8 cellular contexts compared by ENCODE assay signal in genomic region chr2:226652388-226652787, GRCh38.
DNase-seq lines count a peak whose midpoint lies in the region; ATAC-seq, FAIRE-seq and TF ChIP-seq lines count a peak whose summit lies in the region.

No MANE protein-coding gene starts in this region.

- peak; percentile 45 for ATAC-seq in HG03442 (IDR thresholded peaks at IDR 0.05; ENCODE audit: unreplicated experiment)

- peaks cover 0 to 4% (median 0%) of the 10 kb centered on the region in 3 donors for H3K9me3 ChIP-seq in adrenal gland (replicated peaks in 1 of 3)
- H3K9me3 ChIP-seq in sigmoid colon, result no peaks in the 10 kb centered on the region
- no peaks in the 10 kb centered on the region for H3K9me3 ChIP-seq in suprapubic skin

- H3K9me3 Mint-ChIP-seq in nephron progenitor cell, result peaks cover 24% of the 10 kb centered on the region

- H3K4me1 ChIP-seq in adrenal gland (replicated peaks in 1 of 2) (peaks cover 9 to 29% of the 10 kb centered on the region in 2 donors), sigmoid colon (peaks cover 0 to 35% (median 22%) of the 10 kb centered on the region in 4 donors), suprapubic skin (peaks cover 13% of the 10 kb centered on the region)

- TF ChIP-seq POLR2A in adrenal gland (IDR thresholded peaks at IDR 0.05) (no peak), sigmoid colon (IDR thresholded peaks at IDR 0.05) (no peak), suprapubic skin (IDR thresholded peaks at IDR 0.05) (no peak)

- FAIRE-seq in GM19239 (lab: Jason Lieb, UNC), result peak; percentile 55

- WGBS in adrenal gland, 4 donors, result 7 to 11% (median 9%) methylated on average over 4 of the region's 4 CpGs
- 29 to 58% methylated on average over 4 of the region's 4 CpGs for WGBS in sigmoid colon, 2 donors
- 57% methylated on average over 4 of the region's 4 CpGs for WGBS in suprapubic skin

- no peak for TF ChIP-seq EP300 in sigmoid colon (IDR thresholded peaks at IDR 0.05)
- TF ChIP-seq EP300 in suprapubic skin (IDR thresholded peaks at IDR 0.05), result no peak

- intact Hi-C loops in adrenal gland (cut with DNase I), result loop anchor here in 1 of 2 donors (10.0 kb wide), 1 partner anchor 142 kb away; the partner anchor contains the start of gene IRS1
- intact Hi-C loops in sigmoid colon (cut with DNase I), result loop anchor here (5.0 kb wide), 1 partner anchor 140 kb away; no protein-coding TSS in a partner anchor

- H3K36me3 ChIP-seq in adrenal gland (replicated peaks in 1 of 2) (no peaks in the 10 kb centered on the region), sigmoid colon (no peaks in the 10 kb centered on the region), suprapubic skin (no peaks in the 10 kb centered on the region)

- H3K27ac Mint-ChIP-seq in nephron progenitor cell, result no peak overlapping the region

- TF ChIP-seq CTCF in adrenal gland (IDR thresholded peaks at IDR 0.05) (no peak), nephron progenitor cell (IDR thresholded peaks at IDR 0.05) (no peak), sigmoid colon (IDR thresholded peaks at IDR 0.05) (no peak), suprapubic skin (IDR thresholded peaks at IDR 0.05) (no peak)

- DNase-seq in GM19239 (ENCODE audit: insufficient read length, low spot score) (peak; percentile 5), adrenal gland (peak in 2 of 7 donors; percentile 27 to 49), renal cortical epithelial cell (ENCODE audit: low read depth) (peak; percentile 99), DMS153 (lab: John Stamatoyannopoulos, UW) (no peak), nephron progenitor cell (no peak), sigmoid colon (no peak), suprapubic skin (ENCODE audit: low spot score in 2 of 2) (no peak)

- H3K27me3 ChIP-seq in adrenal gland (no peaks in the 10 kb centered on the region), sigmoid colon (no peaks in the 10 kb centered on the region), suprapubic skin (no peaks in the 10 kb centered on the region)

- H3K4me3 ChIP-seq in adrenal gland (no peak overlapping the region), sigmoid colon (no peak overlapping the region), suprapubic skin (no peak overlapping the region)

- H3K4me3 Mint-ChIP-seq in nephron progenitor cell, result no peak overlapping the region

- peaks cover 15% of the 10 kb centered on the region for H3K36me3 Mint-ChIP-seq in nephron progenitor cell (ENCODE audit: low read depth)

- no peaks in the 10 kb centered on the region for H3K27me3 Mint-ChIP-seq in nephron progenitor cell (ENCODE audit: low read depth, poor library complexity)

- H3K27ac ChIP-seq in adrenal gland, result peak overlapping the region in 3 of 5 donors; percentile 7 to 48 (median 11)
- peak overlapping the region in 2 of 4 donors; percentile 27 to 46 for H3K27ac ChIP-seq in sigmoid colon
- no peak overlapping the region for H3K27ac ChIP-seq in suprapubic skin

- H3K4me1 Mint-ChIP-seq in nephron progenitor cell, result peaks cover 16% of the 10 kb centered on the region

Comparison
In these comparisons a context has a peak if more than half of its experiments do, and no peak if none do; other contexts are left out.
1. DNase-seq: peak in GM19239 (single experiment) and renal cortical epithelial cell (single experiment); none in DMS153 (single experiment), nephron progenitor cell (single experiment), sigmoid colon (single experiment) and suprapubic skin (0 of 2).